8 cellular contexts compared by ENCODE assay signal in genomic region chr2:70523996-70524965, GRCh38. TPM values are rescaled to one million over a fixed set of nuclear protein-coding genes. Genes with fewer than 3 reads are reported as not detected.
A peak's percentile ranks its signal among the peaks of the same experiment; 100 is the strongest.
DNase-seq lines count a peak whose midpoint lies in the region; FAIRE-seq and TF ChIP-seq lines count a peak whose summit lies in the region.

No MANE protein-coding gene starts in this region.

- H3K79me2 ChIP-seq in osteoblast (ENCODE audit: insufficient read depth, low read length) = no peaks in the 10 kb centered on the region

- H4K20me1 ChIP-seq in osteoblast (ENCODE audit: insufficient read depth, low read length) = no peaks in the 10 kb centered on the region

- H3K4me2 ChIP-seq in osteoblast (ENCODE audit: insufficient read depth, low read length) = peak overlapping the region; percentile 69

- H3K4me1 ChIP-seq in endodermal cell (ENCODE audit: control insufficient read depth, insufficient read depth, low read length) (peaks cover 6% of the 10 kb centered on the region), osteoblast (ENCODE audit: insufficient read depth, low read length) (peaks cover 20% of the 10 kb centered on the region)

- TF ChIP-seq CTCF in endodermal cell (conservative IDR thresholded peaks at IDR 0.05) (no peak), osteoblast (IDR thresholded peaks at IDR 0.05; ENCODE audit: extremely low read depth, low read depth, low read length) (no peak), D721Med (IDR thresholded peaks at IDR 0.05; ENCODE audit: insufficient read depth, missing control alignments) (no peak)

- no peak overlapping the region for H3K9ac ChIP-seq in endodermal cell (ENCODE audit: extremely low read depth, low read length, poor library complexity, severe bottlenecking)

- H3K4me3 ChIP-seq in endodermal cell (ENCODE audit: low read length) (no peak overlapping the region), osteoblast (ENCODE audit: insufficient read depth, low read length) (peak overlapping the region; percentile 0)

- H3K27me3 ChIP-seq in endodermal cell (ENCODE audit: control insufficient read depth, insufficient read depth, low read length, poor library complexity, severe bottlenecking) (no peaks in the 10 kb centered on the region), osteoblast (ENCODE audit: insufficient read depth, low read length) (no peaks in the 10 kb centered on the region)

- H3K36me3 ChIP-seq in endodermal cell (ENCODE audit: control insufficient read depth, insufficient read depth, low read length) (no peaks in the 10 kb centered on the region), osteoblast (ENCODE audit: insufficient read depth, low read length) (no peaks in the 10 kb centered on the region)

- no peak overlapping the region for H3K4me3 Mint-ChIP-seq in endodermal cell

- H3K9me3 ChIP-seq in endodermal cell (ENCODE audit: control insufficient read depth, low read length) (no peaks in the 10 kb centered on the region), osteoblast (ENCODE audit: low read depth, low read length) (no peaks in the 10 kb centered on the region)

- H3K27ac Mint-ChIP-seq in endodermal cell = peak overlapping the region; percentile 22

- no peaks in the 10 kb centered on the region for H3K27me3 Mint-ChIP-seq in endodermal cell (ENCODE audit: insufficient read depth)

- peak; percentile 13 for DNase-seq in HCEC 1CT
- peak; percentile 85 for DNase-seq in SW480 (ENCODE audit: low spot score)
- peak; percentile 79 for DNase-seq in endodermal cell
- DNase-seq in osteoblast (ENCODE audit: insufficient read length, low spot score, missing footprints) = peak; percentile 93
- no peak for DNase-seq in G401 (ENCODE audit: low spot score)
- no peak for DNase-seq in COLO829 (ENCODE audit: low spot score)
- DNase-seq in D721Med (ENCODE audit: insufficient read length, low spot score) = no peak
- no peak for DNase-seq in RPMI8226

- H3K9me3 Mint-ChIP-seq in endodermal cell = no peaks in the 10 kb centered on the region

- H2AFZ ChIP-seq in osteoblast (ENCODE audit: low read length) = no peak overlapping the region

- no peak overlapping the region for H3K27ac ChIP-seq in endodermal cell (ENCODE audit: low read depth, low read length)
- H3K27ac ChIP-seq in osteoblast (ENCODE audit: low read depth, low read length) = peak overlapping the region; percentile 51

- FAIRE-seq in D721Med (lab: Jason Lieb, UNC) = no peak

- 77 to 84% methylated on average over 12 to 14 of the region's 14 CpGs for WGBS in endodermal cell (ENCODE audit: insufficient coverage in 1 of 2, insufficient read length in 1 of 2), 2 experiments

- in situ Hi-C loops in G401 (cut with HindIII; ENCODE audit: low sequenced_read_pairs) = no loop called here

- no peaks in the 10 kb centered on the region for H3K36me3 Mint-ChIP-seq in endodermal cell (ENCODE audit: low read depth)

- peaks cover 15% of the 10 kb centered on the region for H3K4me1 Mint-ChIP-seq in endodermal cell

RNA-seq across cellular contexts. Expression of gene TGFA, which starts 29.3 kb away (rescaled TPM):
- total RNA-seq in endodermal cell (1 to 10 TPM; 2.0 to 3.2 TPM), osteoblast (not detected in 2 replicates)
- polyA plus RNA-seq in endodermal cell (2013, experiment 1 of 2) = 0.75 TPM
- polyA plus RNA-seq in endodermal cell (2013, experiment 2 of 2) = 0.66 TPM
- not detected in 2 replicates for total RNA-seq in G401 (2014; rRNA removed; shearing (Covaris generic))

Comparison
In these comparisons a context has a peak if more than half of its experiments do, and no peak if none do; other contexts are left out.
1. DNase-seq: peak in HCEC 1CT (single experiment), SW480 (single experiment), endodermal cell (single experiment) and osteoblast (single experiment); none in G401 (single experiment), COLO829 (single experiment), D721Med (single experiment) and RPMI8226 (single experiment).